In genomic region chr6:53048431-53049195, GRCh38 we compare ENCODE assay signal across 1 cellular context.
A peak's percentile ranks its signal among the peaks of the same experiment; 100 is the strongest.
TF ChIP-seq lines count a peak whose summit lies in the region.

No MANE protein-coding gene starts in this region.

TF ChIP-seq in HepG2, 621 proteins besides CTCF, POLR2A, EP300 and RAD21:
- TF ChIP-seq NFE2L2 (IDR thresholded peaks at IDR 0.05; ENCODE audit: low read length): peak; percentile 78
- no peak for TF ChIP-seq BRCA1 (CRISPR knock-in tag; IDR thresholded peaks at IDR 0.05)
- no peak for TF ChIP-seq ZNF33B (CRISPR knock-in tag; IDR thresholded peaks at IDR 0.05)
- 0 out of 2 replicates have a peak, but pooled peaks have one; percentile 18 for TF ChIP-seq FOSL2 (CRISPR knock-in tag; IDR thresholded peaks at IDR 0.05)
- TF ChIP-seq MTF1 (CRISPR knock-in tag; IDR thresholded peaks at IDR 0.05): no peak
- TF ChIP-seq SOX13 (IDR thresholded peaks at IDR 0.05): no peak
- peak in 1 of 2 experiments; percentile 70; a peak in 2 of 4 replicates for TF ChIP-seq SOX13 (CRISPR knock-in tag; conservative IDR thresholded peaks at IDR 0.05 in 1 of 2, IDR thresholded peaks at IDR 0.05 in 1 of 2)
- peak; percentile 78 for TF ChIP-seq ZBTB33 (CRISPR knock-in tag; IDR thresholded peaks at IDR 0.05)
- 0 out of 2 replicates have a peak, but pooled peaks have one; percentile 36 for TF ChIP-seq ZNF12 (CRISPR knock-in tag; IDR thresholded peaks at IDR 0.05)
- TF ChIP-seq SOX5 (CRISPR knock-in tag; IDR thresholded peaks at IDR 0.05; ENCODE audit: borderline replicate concordance): peak; percentile 44; the same call in 1 of the 2 replicates
- no peak for TF ChIP-seq ZSCAN31 (CRISPR knock-in tag; IDR thresholded peaks at IDR 0.05; ENCODE audit: low read depth)
- TF ChIP-seq JUN (CRISPR knock-in tag; IDR thresholded peaks at IDR 0.05): no peak
- TF ChIP-seq TGIF2 (CRISPR knock-in tag; IDR thresholded peaks at IDR 0.05): no peak
- no peak for TF ChIP-seq KLF11 (CRISPR knock-in tag; IDR thresholded peaks at IDR 0.05)
- no peak for TF ChIP-seq GABPB1 (CRISPR knock-in tag; IDR thresholded peaks at IDR 0.05)
- TF ChIP-seq MAFF (IDR thresholded peaks at IDR 0.05; ENCODE audit: low read depth, low read length): 0 out of 2 replicates have a peak, but pooled peaks have one; percentile 34
- TF ChIP-seq ZNF800 (CRISPR knock-in tag; IDR thresholded peaks at IDR 0.05): no peak
- TF ChIP-seq MAFK (conservative IDR thresholded peaks at IDR 0.05 in 1 of 2, IDR thresholded peaks at IDR 0.05 in 1 of 2; ENCODE audit: low read length in 2 of 2): peak; percentile 15 to 40; a peak in 1 of 4 replicates
- TF ChIP-seq ZNF780A (CRISPR knock-in tag; IDR thresholded peaks at IDR 0.05): no peak
